ENCODE assay signal across 1 cellular context in the genomic region with DNA sequence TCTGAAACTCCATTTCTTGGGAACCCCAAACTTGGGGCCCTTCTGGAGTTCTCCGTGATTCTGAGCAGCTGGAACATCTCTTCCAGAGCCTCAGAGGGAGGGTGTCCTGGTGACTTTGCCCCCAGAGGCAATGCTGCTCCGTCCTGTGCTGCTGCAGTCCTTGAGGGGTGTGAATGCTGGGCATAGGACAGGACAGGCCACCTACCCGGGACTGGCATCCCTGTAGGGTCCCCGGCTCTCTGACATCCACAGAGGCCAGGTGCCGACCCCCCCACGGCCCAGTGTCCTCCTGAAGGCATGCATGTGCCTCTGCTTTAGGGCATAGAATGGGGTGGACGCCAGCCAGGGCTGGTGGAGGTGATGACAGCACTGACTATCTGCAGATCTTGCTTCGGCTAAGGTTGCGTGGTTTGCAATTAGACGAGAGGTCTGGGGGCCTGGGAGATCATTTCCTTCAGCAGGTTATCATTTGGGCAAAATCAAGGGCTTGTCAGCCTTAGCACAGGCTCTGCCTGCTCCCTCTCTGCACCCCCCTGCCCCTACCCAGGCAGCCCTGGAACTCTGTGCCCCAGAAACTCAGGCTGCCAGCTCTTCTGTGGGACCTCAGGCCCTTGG.
TF ChIP-seq lines count a peak whose summit lies in the region.

No MANE protein-coding gene starts in this region.

TF ChIP-seq in HepG2, 621 proteins besides CTCF, POLR2A, EP300 and RAD21 (continued from another document):
- TF ChIP-seq, protein P1, sequence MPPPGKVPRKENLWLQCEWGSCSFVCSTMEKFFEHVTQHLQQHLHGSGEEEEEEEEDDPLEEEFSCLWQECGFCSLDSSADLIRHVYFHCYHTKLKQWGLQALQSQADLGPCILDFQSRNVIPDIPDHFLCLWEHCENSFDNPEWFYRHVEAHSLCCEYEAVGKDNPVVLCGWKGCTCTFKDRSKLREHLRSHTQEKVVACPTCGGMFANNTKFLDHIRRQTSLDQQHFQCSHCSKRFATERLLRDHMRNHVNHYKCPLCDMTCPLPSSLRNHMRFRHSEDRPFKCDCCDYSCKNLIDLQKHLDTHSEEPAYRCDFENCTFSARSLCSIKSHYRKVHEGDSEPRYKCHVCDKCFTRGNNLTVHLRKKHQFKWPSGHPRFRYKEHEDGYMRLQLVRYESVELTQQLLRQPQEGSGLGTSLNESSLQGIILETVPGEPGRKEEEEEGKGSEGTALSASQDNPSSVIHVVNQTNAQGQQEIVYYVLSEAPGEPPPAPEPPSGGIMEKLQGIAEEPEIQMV (CRISPR knock-in tag; IDR thresholded peaks at IDR 0.05; ENCODE audit: low read depth): no peak
- TF ChIP-seq NFKB2 (CRISPR knock-in tag; IDR thresholded peaks at IDR 0.05; ENCODE audit: borderline replicate concordance) (no peak), TCF7 (IDR thresholded peaks at IDR 0.05; ENCODE audit: low read depth) (no peak), JUNB (CRISPR knock-in tag; IDR thresholded peaks at IDR 0.05; ENCODE audit: borderline replicate concordance) (no peak), ZNF234 (CRISPR knock-in tag; conservative IDR thresholded peaks at IDR 0.05) (no peak)
- TF ChIP-seq, protein P2, sequence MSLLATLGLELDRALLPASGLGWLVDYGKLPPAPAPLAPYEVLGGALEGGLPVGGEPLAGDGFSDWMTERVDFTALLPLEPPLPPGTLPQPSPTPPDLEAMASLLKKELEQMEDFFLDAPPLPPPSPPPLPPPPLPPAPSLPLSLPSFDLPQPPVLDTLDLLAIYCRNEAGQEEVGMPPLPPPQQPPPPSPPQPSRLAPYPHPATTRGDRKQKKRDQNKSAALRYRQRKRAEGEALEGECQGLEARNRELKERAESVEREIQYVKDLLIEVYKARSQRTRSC (CRISPR knock-in tag; IDR thresholded peaks at IDR 0.05; ENCODE audit: low read depth): no peak
- TF ChIP-seq, protein P3, sequence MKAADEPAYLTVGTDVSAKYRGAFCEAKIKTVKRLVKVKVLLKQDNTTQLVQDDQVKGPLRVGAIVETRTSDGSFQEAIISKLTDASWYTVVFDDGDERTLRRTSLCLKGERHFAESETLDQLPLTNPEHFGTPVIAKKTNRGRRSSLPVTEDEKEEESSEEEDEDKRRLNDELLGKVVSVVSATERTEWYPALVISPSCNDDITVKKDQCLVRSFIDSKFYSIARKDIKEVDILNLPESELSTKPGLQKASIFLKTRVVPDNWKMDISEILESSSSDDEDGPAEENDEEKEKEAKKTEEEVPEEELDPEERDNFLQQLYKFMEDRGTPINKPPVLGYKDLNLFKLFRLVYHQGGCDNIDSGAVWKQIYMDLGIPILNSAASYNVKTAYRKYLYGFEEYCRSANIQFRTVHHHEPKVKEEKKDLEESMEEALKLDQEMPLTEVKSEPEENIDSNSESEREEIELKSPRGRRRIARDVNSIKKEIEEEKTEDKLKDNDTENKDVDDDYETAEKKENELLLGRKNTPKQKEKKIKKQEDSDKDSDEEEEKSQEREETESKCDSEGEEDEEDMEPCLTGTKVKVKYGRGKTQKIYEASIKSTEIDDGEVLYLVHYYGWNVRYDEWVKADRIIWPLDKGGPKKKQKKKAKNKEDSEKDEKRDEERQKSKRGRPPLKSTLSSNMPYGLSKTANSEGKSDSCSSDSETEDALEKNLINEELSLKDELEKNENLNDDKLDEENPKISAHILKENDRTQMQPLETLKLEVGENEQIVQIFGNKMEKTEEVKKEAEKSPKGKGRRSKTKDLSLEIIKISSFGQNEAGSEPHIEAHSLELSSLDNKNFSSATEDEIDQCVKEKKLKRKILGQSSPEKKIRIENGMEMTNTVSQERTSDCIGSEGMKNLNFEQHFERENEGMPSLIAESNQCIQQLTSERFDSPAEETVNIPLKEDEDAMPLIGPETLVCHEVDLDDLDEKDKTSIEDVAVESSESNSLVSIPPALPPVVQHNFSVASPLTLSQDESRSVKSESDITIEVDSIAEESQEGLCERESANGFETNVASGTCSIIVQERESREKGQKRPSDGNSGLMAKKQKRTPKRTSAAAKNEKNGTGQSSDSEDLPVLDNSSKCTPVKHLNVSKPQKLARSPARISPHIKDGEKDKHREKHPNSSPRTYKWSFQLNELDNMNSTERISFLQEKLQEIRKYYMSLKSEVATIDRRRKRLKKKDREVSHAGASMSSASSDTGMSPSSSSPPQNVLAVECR (CRISPR knock-in tag; IDR thresholded peaks at IDR 0.05; ENCODE audit: borderline replicate concordance): no peak
